In genomic region chr16:69145658-69146057, GRCh38 we compare ENCODE assay signal across 20 cellular contexts. TPM values are rescaled to one million over a fixed set of nuclear protein-coding genes. Genes with fewer than 3 reads are reported as not detected.
DNase-seq lines count a peak whose midpoint lies in the region; ATAC-seq and TF ChIP-seq lines count a peak whose summit lies in the region.
"Had no signal": no experiment of that assay in that cellular context is flagged by ENCODE, and none has a peak within 500 bp of the region (broad histone marks: within the 10 kb centered on the region; RNA-seq: fewer than 3 reads in every experiment).

No MANE protein-coding gene starts in this region.

- H3K4me2 ChIP-seq in GM23248 (ENCODE audit: unreplicated experiment): no peak overlapping the region

- H3K9me3 Mint-ChIP-seq in WTC11: no peaks in the 10 kb centered on the region
- H3K9me3 Mint-ChIP-seq: activated CD4-positive, alpha-beta memory T cell treated with anti-CD3 and anti-CD28 coated beads for 36 hours; activated T-cell treated with anti-CD3 and anti-CD28 coated beads, Interleukin-2, amount 50 U/mL, for 4 hours; IgD-negative memory B cell; neural crest cell; stimulated activated naive B cell treated with anti-CD40 and anti-IgM and Interleukin-4, amounts not matched to agents 10 μg/mL and 1 μg/mL and 100 μg/mL, for 72 hours had no signal

- H3K4me3 Mint-ChIP-seq in WTC11: no peak overlapping the region
- H3K4me3 Mint-ChIP-seq: activated CD4-positive, alpha-beta memory T cell treated with anti-CD3 and anti-CD28 coated beads for 36 hours; activated naive CD8-positive, alpha-beta T cell; activated T-cell treated with anti-CD3 and anti-CD28 coated beads, Interleukin-2, amount 50 U/mL, for 4 hours; IgD-negative memory B cell; neural crest cell; stimulated activated naive B cell treated with anti-CD40 and anti-IgM and Interleukin-4, amounts not matched to agents 10 μg/mL and 1 μg/mL and 100 μg/mL, for 72 hours had no signal

- POLR2A ChIA-PET in WTC11 (lab: Charles Lee): no interaction called here

- TF ChIP-seq CTCF in WERI-Rb-1 (IDR thresholded peaks at IDR 0.05; ENCODE audit: low read depth, low read length) (no peak), fibroblast of villous mesenchyme (IDR thresholded peaks at IDR 0.05; ENCODE audit: insufficient read depth, low read depth, low read length) (no peak), WTC11 (IDR thresholded peaks at IDR 0.05) (no peak)

- no peak overlapping the region for H3K27ac Mint-ChIP-seq in WTC11
- H3K27ac Mint-ChIP-seq: activated CD4-positive, alpha-beta memory T cell treated with anti-CD3 and anti-CD28 coated beads for 36 hours; stimulated activated naive B cell treated with anti-CD40 and anti-IgM and Interleukin-4, amounts not matched to agents 10 μg/mL and 1 μg/mL and 100 μg/mL, for 72 hours had no signal

- WGBS in GM23248 (ENCODE audit: low coverage in 1 of 2, low lambda C conversion rate in 2 of 2, missing lambda C conversion rate in 2 of 2), 2 experiments: 66 to 69% methylated on average over 4 of the region's 4 CpGs

- in situ Hi-C loops in GM23248 (cut with MboI): no loop called here

- CTCF ChIA-PET in WTC11 (lab: Charles Lee): no interaction called here

- H3K4me1 Mint-ChIP-seq in WTC11: no peaks in the 10 kb centered on the region
- H3K4me1 Mint-ChIP-seq: neural crest cell had no signal

- H3K27ac ChIP-seq in GM23248 (no peak overlapping the region), WERI-Rb-1 (no peak overlapping the region), skeletal muscle tissue (ENCODE audit: low read depth, low read length) (peak overlapping the region; percentile 29)
- H3K27ac ChIP-seq: cardiac muscle cell had no signal

- no peak overlapping the region for H2AFZ ChIP-seq in GM23248

- peaks cover 57% of the 10 kb centered on the region for H3K36me3 Mint-ChIP-seq in WTC11

- H3K4me3 ChIP-seq in GM23248 (no peak overlapping the region), WERI-Rb-1 (ENCODE audit: low read depth, low read length) (no peak overlapping the region), fibroblast of villous mesenchyme (ENCODE audit: low read depth, low read length) (no peak overlapping the region), skeletal muscle tissue (ENCODE audit: low read length in 3 of 3) (no peak overlapping the region)
- H3K4me3 ChIP-seq: cardiac muscle cell had no signal

- 0 out of 2 replicates have a peak, but pooled peaks cover 6% of the 10 kb centered on the region for H3F3A ChIP-seq in GM23248 (ENCODE audit: insufficient read depth)

- H3K9me3 ChIP-seq in GM23248 (ENCODE audit: low read depth) (no peaks in the 10 kb centered on the region), WERI-Rb-1 (ENCODE audit: severe bottlenecking) (no peaks in the 10 kb centered on the region), skeletal muscle tissue (ENCODE audit: control insufficient read depth in 3 of 3, low read length in 3 of 3) (no peaks in the 10 kb centered on the region)

- no peaks in the 10 kb centered on the region for H4K20me1 ChIP-seq in GM23248 (ENCODE audit: insufficient read depth)

- H3K27me3 ChIP-seq in GM23248 (replicated peaks; ENCODE audit: insufficient read depth): no peaks in the 10 kb centered on the region
- H3K27me3 ChIP-seq in WERI-Rb-1 (ENCODE audit: insufficient read depth, low read depth, severe bottlenecking): no peaks in the 10 kb centered on the region
- no peaks in the 10 kb centered on the region for H3K27me3 ChIP-seq in skeletal muscle tissue (ENCODE audit: control insufficient read depth in 3 of 3, insufficient read depth in 3 of 3, low read length in 3 of 3)
- H3K27me3 ChIP-seq: cardiac muscle cell had no signal

- ATAC-seq in WTC11: no peak
- ATAC-seq: activated T-cell treated with anti-CD3 and anti-CD28 coated beads, Interleukin-2, amount 50 U/mL, for 4 hours; esophagus mucosa; stimulated activated naive B cell treated with anti-CD40 and anti-IgM and Interleukin-4, amounts not matched to agents 10 μg/mL and 1 μg/mL and 100 μg/mL, for 72 hours had no signal

- H3K27me3 Mint-ChIP-seq in WTC11 (ENCODE audit: low read depth): no peaks in the 10 kb centered on the region
- H3K27me3 Mint-ChIP-seq: activated CD4-positive, alpha-beta memory T cell treated with anti-CD3 and anti-CD28 coated beads for 36 hours; activated naive CD8-positive, alpha-beta T cell; IgD-negative memory B cell; stimulated activated naive B cell treated with anti-CD40 and anti-IgM and Interleukin-4, amounts not matched to agents 10 μg/mL and 1 μg/mL and 100 μg/mL, for 72 hours had no signal

- peak; percentile 30 for DNase-seq in GM23248
- peak; percentile 47 for DNase-seq in WERI-Rb-1
- DNase-seq in fibroblast of villous mesenchyme (ENCODE audit: low read depth): peak; percentile 90
- no peak for DNase-seq in WTC11 (ENCODE audit: low spot score)
- no peak for DNase-seq in globus pallidus (ENCODE audit: low spot score)
- no peak for DNase-seq in ecto neural progenitor cell (ENCODE audit: low spot score)
- DNase-seq: activated CD4-positive, alpha-beta memory T cell treated with anti-CD3 and anti-CD28 coated beads for 36 hours; activated T-cell treated with anti-CD3 and anti-CD28 coated beads, Interleukin-2, amount 50 U/mL, for 4 hours; H7; hippocampal formation; midbrain; NCI-H2029 treated with DMSO at 0.1 percent for 48 hours; stimulated activated naive B cell treated with anti-CD40 and anti-IgM and Interleukin-4, amounts not matched to agents 10 μg/mL and 1 μg/mL and 100 μg/mL, for 72 hours had no signal

- no peaks in the 10 kb centered on the region for H3K9me2 ChIP-seq in GM23248 (ENCODE audit: insufficient read depth)

- H3K79me2 ChIP-seq in GM23248 (ENCODE audit: insufficient read depth): peaks cover 52% of the 10 kb centered on the region

- H3K4me1 ChIP-seq in GM23248 (ENCODE audit: insufficient read depth): no peaks in the 10 kb centered on the region
- no peaks in the 10 kb centered on the region for H3K4me1 ChIP-seq in skeletal muscle tissue (ENCODE audit: control insufficient read depth in 3 of 3, insufficient read depth in 3 of 3, low read length in 3 of 3)

- H3K9ac ChIP-seq in GM23248 (no peak overlapping the region), skeletal muscle tissue (ENCODE audit: low read depth in 1 of 3, low read length in 3 of 3) (no peak overlapping the region)

- H3K36me3 ChIP-seq in GM23248 (ENCODE audit: low read depth) (peaks cover 45% of the 10 kb centered on the region), WERI-Rb-1 (peaks cover 76% of the 10 kb centered on the region), skeletal muscle tissue (ENCODE audit: control insufficient read depth in 3 of 3, insufficient read depth in 3 of 3, low read length in 3 of 3) (peaks cover 21 to 41% (median 40%) of the 10 kb centered on the region in 3 donors)

TF ChIP-seq in WTC11, 78 proteins besides CTCF, POLR2A, EP300 and RAD21:
- TF ChIP-seq NFE2L1 (CRISPR knock-in tag; IDR thresholded peaks at IDR 0.05) (no peak), E2F1 (CRISPR knock-in tag; IDR thresholded peaks at IDR 0.05) (no peak), ZNF317 (CRISPR knock-in tag; IDR thresholded peaks at IDR 0.05; ENCODE audit: borderline replicate concordance, low read depth) (no peak), GABPB1 (CRISPR knock-in tag; IDR thresholded peaks at IDR 0.05) (no peak)
- TF ChIP-seq, protein P1, sequence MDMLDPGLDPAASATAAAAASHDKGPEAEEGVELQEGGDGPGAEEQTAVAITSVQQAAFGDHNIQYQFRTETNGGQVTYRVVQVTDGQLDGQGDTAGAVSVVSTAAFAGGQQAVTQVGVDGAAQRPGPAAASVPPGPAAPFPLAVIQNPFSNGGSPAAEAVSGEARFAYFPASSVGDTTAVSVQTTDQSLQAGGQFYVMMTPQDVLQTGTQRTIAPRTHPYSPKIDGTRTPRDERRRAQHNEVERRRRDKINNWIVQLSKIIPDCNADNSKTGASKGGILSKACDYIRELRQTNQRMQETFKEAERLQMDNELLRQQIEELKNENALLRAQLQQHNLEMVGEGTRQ (CRISPR knock-in tag; IDR thresholded peaks at IDR 0.05): no peak

RNA-seq across cellular contexts. Expression of gene UTP4, which starts 13.2 kb away (rescaled TPM):
- 17.8 and 19.1 TPM in 2 replicates for total RNA-seq in GM23248 (2014; rRNA removed; shearing (Covaris generic))
- 54.8 and 55.8 TPM in 2 replicates for polyA plus RNA-seq in GM23248 (2016; fragmentation: Nextera tagmentation; extraction: Ambion mirVana)
- total RNA-seq in fibroblast of villous mesenchyme (15.1 and 22.5 TPM in 2 replicates), skeletal muscle tissue (18.3 TPM), WTC11 (2021) (71.0 to 85.7 TPM (median 74.4 TPM) in 3 replicates)

RNA-seq across cellular contexts. Expression of gene CHTF8, which starts 13.3 kb away (rescaled TPM):
- 58.0 and 69.9 TPM in 2 replicates for total RNA-seq in GM23248 (2014; rRNA removed; shearing (Covaris generic))
- polyA plus RNA-seq in GM23248 (2016; fragmentation: Nextera tagmentation; extraction: Ambion mirVana): 56.7 and 57.7 TPM in 2 replicates
- total RNA-seq in fibroblast of villous mesenchyme (40.6 and 65.2 TPM in 2 replicates), skeletal muscle tissue (32.4 TPM), WTC11 (2021) (115 to 134 TPM (median 132 TPM) in 3 replicates)

RNA-seq across cellular contexts. Expression of gene HAS3, which starts 40.2 kb away (rescaled TPM):
- total RNA-seq in GM23248 (2014; rRNA removed; shearing (Covaris generic)): 0.43 TPM in 1 of 2 replicates, not detected in the other
- 0.14 TPM in 1 of 2 replicates, not detected in the other for polyA plus RNA-seq in GM23248 (2016; fragmentation: Nextera tagmentation; extraction: Ambion mirVana)
- 0.32 and 0.43 TPM in 2 replicates for total RNA-seq in fibroblast of villous mesenchyme
- total RNA-seq in skeletal muscle tissue: under 0.01 TPM
- 54.4 to 66.9 TPM (median 56.0 TPM) in 3 replicates for total RNA-seq in WTC11 (2021)
- total RNA-seq: NCI-H460 had no signal
- polyA plus RNA-seq: cardiac muscle cell had no signal

RNA-seq across cellular contexts. Expression of gene SNTB2, which starts 41.3 kb away (rescaled TPM):
- total RNA-seq in GM23248 (2014; rRNA removed; shearing (Covaris generic)): 24.5 and 30.4 TPM in 2 replicates
- 6.0 and 13.2 TPM in 2 replicates for polyA plus RNA-seq in GM23248 (2016; fragmentation: Nextera tagmentation; extraction: Ambion mirVana)
- total RNA-seq in fibroblast of villous mesenchyme (40.9 and 73.4 TPM in 2 replicates), skeletal muscle tissue (24.5 TPM), WTC11 (2021) (21.0 to 23.7 TPM (median 23.7 TPM) in 3 replicates)

Comparison
In these comparisons a context has a peak if more than half of its experiments do, and no peak if none do; other contexts are left out.
1. DNase-seq: peak in GM23248 (single experiment), WERI-Rb-1 (single experiment) and fibroblast of villous mesenchyme (single experiment); none in WTC11 (single experiment), globus pallidus (single experiment) and ecto neural progenitor cell (single experiment).
2. RNA of gene HAS3, which starts 40.2 kb away (total RNA-seq): 54.4 to 66.9 TPM in WTC11; 0.43 TPM in GM23248, 0.32 to 0.43 TPM in fibroblast of villous mesenchyme and under 0.01 TPM in skeletal muscle tissue (single experiment); every median in the first group is over 10 times any median in the second.